ENCODE assay signal across 8 cellular contexts in the genomic region with DNA sequence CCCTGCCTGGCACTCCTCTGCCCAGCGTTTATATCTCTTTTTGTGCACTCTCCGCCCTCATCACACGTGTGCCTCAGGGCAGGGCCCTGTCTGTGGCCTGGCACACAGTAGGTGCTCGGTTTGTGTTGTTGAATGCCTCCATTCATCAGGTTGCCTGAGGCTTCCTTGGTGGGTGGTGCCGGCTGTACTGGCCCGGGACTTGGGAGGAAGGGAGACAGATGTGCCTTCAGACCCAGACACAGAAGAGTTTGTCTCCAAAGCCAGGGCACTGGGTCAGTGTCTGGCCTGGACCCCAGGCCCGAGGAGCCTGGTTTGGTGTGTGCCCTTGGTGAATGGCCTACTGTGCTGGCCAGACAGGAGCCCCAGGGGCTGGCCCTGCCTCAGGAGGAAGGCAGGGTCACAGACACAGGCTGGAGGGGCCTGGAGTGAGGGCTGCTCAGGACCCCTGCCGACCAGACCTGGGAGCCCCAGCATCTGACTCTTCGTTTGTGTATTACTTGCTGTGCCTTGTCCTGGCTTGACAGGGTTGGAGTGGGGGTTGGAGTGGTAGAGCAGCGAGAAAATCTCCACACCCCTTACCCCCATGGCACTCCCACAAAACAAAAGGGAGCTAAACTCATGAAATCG.
A peak's percentile ranks its signal among the peaks of the same experiment; 100 is the strongest.
DNase-seq lines count a peak whose midpoint lies in the region; ATAC-seq, FAIRE-seq and TF ChIP-seq lines count a peak whose summit lies in the region.

No MANE protein-coding gene starts in this region.

- peaks cover 25% of the 10 kb centered on the region for H3K4me1 Mint-ChIP-seq in Calu3 (ENCODE audit: low read depth, unreplicated experiment)

- FAIRE-seq in pancreas (lab: Jason Lieb, UNC), result no peak

- H3K36me3 ChIP-seq in Peyer's patch, result no peaks in the 10 kb centered on the region
- peaks cover 0 to 2% of the 10 kb centered on the region in 2 donors for H3K36me3 ChIP-seq in esophagus (ENCODE audit: control insufficient read depth in 2 of 2, insufficient read depth in 2 of 2, low read length in 1 of 2)
- H3K36me3 ChIP-seq in pancreas, result no peaks in the 10 kb centered on the region

- H3K27me3 ChIP-seq in Peyer's patch (no peaks in the 10 kb centered on the region), esophagus (ENCODE audit: control insufficient read depth in 1 of 2, insufficient read depth in 2 of 2, low read length in 2 of 2) (no peaks in the 10 kb centered on the region), pancreas (no peaks in the 10 kb centered on the region)

- H3K4me1 ChIP-seq in Peyer's patch (peaks cover 3 to 39% (median 32%) of the 10 kb centered on the region in 4 donors), esophagus (ENCODE audit: control insufficient read depth in 2 of 2, insufficient read depth in 2 of 2, low read length in 1 of 2) (peaks cover 0 to 28% of the 10 kb centered on the region in 2 donors), pancreas (peaks cover 0 to 11% (median 6%) of the 10 kb centered on the region in 3 donors)

- no peak for DNase-seq in Calu3
- DNase-seq in Peyer's patch, result no peak
- no peak for DNase-seq in pancreas
- DNase-seq in SKM-1 treated with dmso at 0.1 percent for 144 hours (lab: John Stamatoyannopoulos, UW; ENCODE audit: unreplicated experiment), result no peak
- no peak for DNase-seq in NCI-H510A treated with DMSO at 0.1 percent for 48 hours (lab: John Stamatoyannopoulos, UW)
- no peak for DNase-seq in SIG-M5 treated with dmso at 0.1 percent for 504 hours (lab: John Stamatoyannopoulos, UW; ENCODE audit: unreplicated experiment)

- H3K9me3 Mint-ChIP-seq in Calu3 (ENCODE audit: low read depth, unreplicated experiment), result no peaks in the 10 kb centered on the region

- TF ChIP-seq CTCF in Calu3 (IDR thresholded peaks at IDR 0.05; ENCODE audit: unreplicated experiment), result no peak
- no peak for TF ChIP-seq CTCF in Peyer's patch (IDR thresholded peaks at IDR 0.05)
- no peak for TF ChIP-seq CTCF in pancreas (IDR thresholded peaks at IDR 0.05)

- H3K36me3 Mint-ChIP-seq in Calu3 (ENCODE audit: insufficient read depth, unreplicated experiment), result peaks cover 19% of the 10 kb centered on the region

- TF ChIP-seq POLR2A in Peyer's patch (IDR thresholded peaks at IDR 0.05), result no peak

- peak overlapping the region; percentile 74 to 88 (median 79) for H3K27ac ChIP-seq in Peyer's patch
- peak overlapping the region; percentile 88 to 94 for H3K27ac ChIP-seq in esophagus (ENCODE audit: low read depth in 2 of 2, low read length in 1 of 2)
- peak overlapping the region; percentile 14 to 77 (median 64) for H3K27ac ChIP-seq in pancreas

- H3K4me3 Mint-ChIP-seq in Calu3 (ENCODE audit: low read depth, unreplicated experiment), result peak overlapping the region; percentile 74

- ATAC-seq in pancreas (no peak), GM19455 (IDR thresholded peaks at IDR 0.05; ENCODE audit: unreplicated experiment) (no peak)

- no peaks in the 10 kb centered on the region for H3K9me3 ChIP-seq in Peyer's patch
- no peaks in the 10 kb centered on the region for H3K9me3 ChIP-seq in esophagus (ENCODE audit: control insufficient read depth in 2 of 2, insufficient read depth in 1 of 2, low read depth in 1 of 2, low read length in 1 of 2)
- H3K9me3 ChIP-seq in pancreas, result no peaks in the 10 kb centered on the region

- H3K27ac Mint-ChIP-seq in Calu3 (ENCODE audit: unreplicated experiment), result peak overlapping the region; percentile 93

- CTCF ChIA-PET in Calu3 (lab: Charles Lee), result no interaction called here

- no peaks in the 10 kb centered on the region for H3K27me3 Mint-ChIP-seq in Calu3 (ENCODE audit: unreplicated experiment)

- H3K4me3 ChIP-seq in Peyer's patch, result peak overlapping the region; percentile 52 to 69 (median 54)
- H3K4me3 ChIP-seq in esophagus (ENCODE audit: low read depth in 1 of 2, low read length in 2 of 2), result peak overlapping the region; percentile 48 to 59
- H3K4me3 ChIP-seq in pancreas, result peak overlapping the region; percentile 32 to 52 (median 41)

- 34 to 37% methylated on average over 11 of the region's 11 CpGs for WGBS in esophagus, 2 donors
- 42 to 45% methylated on average over 11 of the region's 11 CpGs for WGBS in pancreas, 2 donors

- BruUV-seq in Calu3 (replicated peaks; lab: Mats Ljungman, UMichigan), result TSS peak; percentile 63

- intact Hi-C loops in Calu3 (cut with micrococcal nuclease; ENCODE audit: unreplicated experiment) (no loop called here), pancreas (cut with DNase I) (no loop called here)
